10 cellular contexts compared by ENCODE assay signal in the genomic region with DNA sequence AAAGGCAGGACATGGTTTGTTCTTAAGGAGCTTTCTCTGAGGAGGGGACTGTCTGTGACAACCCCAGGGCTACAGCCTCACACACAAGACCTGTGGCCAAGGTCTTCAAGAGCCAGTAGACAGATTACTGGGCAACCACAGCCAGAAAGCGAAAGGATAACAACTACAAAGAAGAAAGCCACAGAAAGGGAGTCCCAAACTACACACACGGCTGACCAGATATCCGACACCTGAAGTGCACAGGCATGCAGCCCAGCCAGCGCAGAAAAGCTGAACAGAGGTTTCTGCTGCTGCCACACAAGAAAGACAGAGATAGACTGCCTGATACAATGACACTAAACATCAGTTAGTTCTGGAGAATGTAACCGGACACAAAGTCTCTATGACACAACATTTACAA. TPM values are rescaled to one million over a fixed set of nuclear protein-coding genes. Genes with fewer than 3 reads are reported as not detected.
DNase-seq lines count a peak whose midpoint lies in the region; ATAC-seq lines count a peak whose summit lies in the region.
"Had no signal": no experiment of that assay in that cellular context is flagged by ENCODE, and none has a peak within 500 bp of the region (broad histone marks: within the 10 kb centered on the region; RNA-seq: fewer than 3 reads in every experiment).

No MANE protein-coding gene starts in this region.

- H3K4me2 ChIP-seq in mesenchymal stem cell (ENCODE audit: low read length, poor library complexity, severe bottlenecking), result no peak overlapping the region

- H3K9ac ChIP-seq in mesenchymal stem cell (ENCODE audit: low read length), result peak overlapping the region; percentile 2

- H3K36me3 ChIP-seq in mesenchymal stem cell (ENCODE audit: control insufficient read depth in 1 of 2, insufficient read depth in 2 of 2, low read depth in 1 of 2, low read length in 2 of 2), result peaks cover 65 to 86% of the 10 kb centered on the region in 2 experiments
- H3K36me3 ChIP-seq in HAP-1 (replicated peaks), result peaks cover 92% of the 10 kb centered on the region

- no peak overlapping the region for H2BK12ac ChIP-seq in mesenchymal stem cell (ENCODE audit: low read length in 2 of 2)

- in situ Hi-C loops in HAP-1 (cut with MboI; ENCODE audit: low sequenced_read_pairs), result no loop called here

- H2AFZ ChIP-seq in mesenchymal stem cell (ENCODE audit: low read depth, low read length), result no peak overlapping the region

- no peak overlapping the region for H4K8ac ChIP-seq in mesenchymal stem cell (ENCODE audit: low read length)

- DNase-seq in mesenchymal stem cell, result no peak
- DNase-seq in NCI-H1105 (lab: John Stamatoyannopoulos, UW), result no peak
- DNase-seq in NK-92 treated with Interleukin-12 subunit alpha and Interleukin-12 subunit beta, amount 100 ng/mL, for 24 hours (lab: John Stamatoyannopoulos, UW), result no peak
- DNase-seq in anterior cingulate cortex (lab: John Stamatoyannopoulos, UW), result no peak
- DNase-seq in HAP-1 (ENCODE audit: low spot score in 2 of 2), result no peak
- DNase-seq: heart right ventricle, NCI-H1694 treated with DMSO at 0.1 percent for 48 hours had no signal

- H2BK120ac ChIP-seq in mesenchymal stem cell (ENCODE audit: low read depth, low read length), result no peak overlapping the region

- no peaks in the 10 kb centered on the region for H3K9me3 ChIP-seq in mesenchymal stem cell (ENCODE audit: control insufficient read depth, low read length)
- H3K9me3 ChIP-seq in HAP-1, result no peaks in the 10 kb centered on the region
- H3K9me3 ChIP-seq: heart right ventricle had no signal

- no peak overlapping the region for H3K14ac ChIP-seq in mesenchymal stem cell (ENCODE audit: low read length in 2 of 2)

- H2AK5ac ChIP-seq in mesenchymal stem cell (ENCODE audit: low read length, severe bottlenecking), result peak overlapping the region; percentile 21

- H3K4ac ChIP-seq in mesenchymal stem cell (ENCODE audit: low read depth in 1 of 2, low read length in 2 of 2), result no peak overlapping the region

- H2BK15ac ChIP-seq in mesenchymal stem cell (ENCODE audit: low read depth, poor library complexity, severe bottlenecking), result no peak overlapping the region

- no peak overlapping the region for H2BK5ac ChIP-seq in mesenchymal stem cell (ENCODE audit: low read depth, low read length, poor library complexity, severe bottlenecking)

- H3K27me3 ChIP-seq in mesenchymal stem cell (ENCODE audit: control insufficient read depth in 1 of 2, insufficient read depth in 1 of 2, low read length in 2 of 2) (no peaks in the 10 kb centered on the region), HAP-1 (ENCODE audit: low read depth) (no peaks in the 10 kb centered on the region)
- H3K27me3 ChIP-seq: heart right ventricle had no signal

- 96% methylated on average over 5 of the region's 5 CpGs for WGBS in mesenchymal stem cell

- no peak overlapping the region for H3K4me3 ChIP-seq in mesenchymal stem cell (ENCODE audit: insufficient read depth in 1 of 2, low read depth in 1 of 2, low read length in 2 of 2)
- no peak overlapping the region for H3K4me3 ChIP-seq in HAP-1
- H3K4me3 ChIP-seq: heart right ventricle had no signal

- no peak overlapping the region for H4K91ac ChIP-seq in mesenchymal stem cell (ENCODE audit: low read length)

- H3K4me1 ChIP-seq in mesenchymal stem cell (ENCODE audit: control insufficient read depth, insufficient read depth, low read depth, low read length), result peaks cover 11% of the 10 kb centered on the region
- H3K4me1 ChIP-seq in HAP-1, result no peaks in the 10 kb centered on the region; the same call in 1 of the 2 replicates

- peak; percentile 80 for ATAC-seq in GM18498 (IDR thresholded peaks at IDR 0.05; ENCODE audit: unreplicated experiment)
- peak; percentile 74 for ATAC-seq in GM21423 (IDR thresholded peaks at IDR 0.05; ENCODE audit: unreplicated experiment)
- peak; percentile 74 for ATAC-seq in HG03342 (IDR thresholded peaks at IDR 0.05; ENCODE audit: unreplicated experiment)

- H3K27ac ChIP-seq in mesenchymal stem cell (ENCODE audit: low read length, poor library complexity, severe bottlenecking), result peak overlapping the region; percentile 24
- H3K27ac ChIP-seq: heart right ventricle had no signal

- no peak overlapping the region for H3K18ac ChIP-seq in mesenchymal stem cell (ENCODE audit: low read depth in 1 of 2, low read length in 2 of 2)

- H3K23ac ChIP-seq in mesenchymal stem cell (ENCODE audit: low read length in 2 of 2), result no peak overlapping the region

- peaks cover 17% of the 10 kb centered on the region for H3K79me1 ChIP-seq in mesenchymal stem cell (replicated peaks; ENCODE audit: low read length, poor library complexity, severe bottlenecking)

RNA-seq across cellular contexts. Expression of a gene that starts 21.4 kb away (rescaled TPM):
- 42.8 TPM for polyA plus RNA-seq in mesenchymal stem cell (2013, experiment 1 of 2)
- polyA plus RNA-seq in mesenchymal stem cell (2013, experiment 2 of 2), result 40.7 TPM
